ENCODE assay signal across 13 cellular contexts in genomic region chr9:38380872-38381534, GRCh38. TPM values are rescaled to one million over a fixed set of nuclear protein-coding genes. Genes with fewer than 3 reads are reported as not detected.
DNase-seq lines count a peak whose midpoint lies in the region; ATAC-seq and TF ChIP-seq lines count a peak whose summit lies in the region.
"Had no signal": no experiment of that assay in that cellular context is flagged by ENCODE, and none has a peak within 500 bp of the region (broad histone marks: within the 10 kb centered on the region; RNA-seq: fewer than 3 reads in every experiment).

No MANE protein-coding gene starts in this region.

- intact Hi-C loops in left ventricle myocardium superior (cut with micrococcal nuclease) = no loop called here

- no peak overlapping the region for H3K4me2 ChIP-seq in MM.1S (ENCODE audit: low read depth, low read length)

- no peaks in the 10 kb centered on the region for H3K9me2 ChIP-seq in MM.1S (replicated peaks; ENCODE audit: insufficient read depth, low read length)

- no peaks in the 10 kb centered on the region for H3F3A ChIP-seq in MM.1S (ENCODE audit: insufficient read depth, low read length)

- H3K4me3 ChIP-seq in HUES48 (ENCODE audit: low read depth, low read length) = no peak overlapping the region
- no peak overlapping the region for H3K4me3 ChIP-seq in MM.1S (ENCODE audit: low read length)
- H3K4me3 ChIP-seq: heart right ventricle had no signal

- H4K20me1 ChIP-seq in MM.1S (ENCODE audit: insufficient read depth, low read length) = no peaks in the 10 kb centered on the region

- no peak overlapping the region for H2AFZ ChIP-seq in MM.1S (ENCODE audit: low read length)

- H3K36me3 ChIP-seq in HUES48 (ENCODE audit: control insufficient read depth, insufficient read depth, low read length) (no peaks in the 10 kb centered on the region), MM.1S (replicated peaks; ENCODE audit: insufficient read depth, low read length) (no peaks in the 10 kb centered on the region)
- H3K36me3 ChIP-seq: heart right ventricle had no signal

- TF ChIP-seq CTCF in MM.1S (IDR thresholded peaks at IDR 0.05; ENCODE audit: low read length) = no peak

- no peaks in the 10 kb centered on the region for H3K79me2 ChIP-seq in MM.1S (ENCODE audit: low read length)

- DNase-seq in NCI-H774 (lab: John Stamatoyannopoulos, UW) (peak; percentile 60), left ventricle myocardium superior (no peak), pons (ENCODE audit: low spot score) (peak; percentile 30), MM.1S (no peak), hepatic stellate cell (ENCODE audit: low spot score) (no peak)
- DNase-seq: activated CD8-positive, alpha-beta T cell treated with anti-CD3 and anti-CD28 coated beads for 36 hours; heart right ventricle; RPMI8226; stimulated activated CD8-positive, alpha-beta memory T cell treated with anti-CD3 and anti-CD28 coated beads, Interleukin-4, amount 100 ng/mL, for 48 hours had no signal

- H3K9ac ChIP-seq in HUES48 (ENCODE audit: low read depth, low read length) (no peak overlapping the region), MM.1S (ENCODE audit: low read length) (no peak overlapping the region)

- H3K27ac ChIP-seq in HUES48 (ENCODE audit: low read depth, low read length) (peak overlapping the region; percentile 78), MM.1S (ENCODE audit: low read length) (no peak overlapping the region)
- H3K27ac ChIP-seq: heart right ventricle had no signal

- peaks cover 15% of the 10 kb centered on the region for H3K4me1 ChIP-seq in HUES48 (ENCODE audit: control insufficient read depth, insufficient read depth, low read length)
- no peaks in the 10 kb centered on the region for H3K4me1 ChIP-seq in MM.1S (ENCODE audit: low read length)

- peaks cover 12% of the 10 kb centered on the region for H3K27me3 ChIP-seq in HUES48 (ENCODE audit: control insufficient read depth, insufficient read depth, low read length)
- no peaks in the 10 kb centered on the region for H3K27me3 ChIP-seq in MM.1S (replicated peaks; ENCODE audit: insufficient read depth, low read length)
- H3K27me3 ChIP-seq: heart right ventricle had no signal

- ATAC-seq in left ventricle myocardium superior (peak; percentile 57), GM19463 (IDR thresholded peaks at IDR 0.05; ENCODE audit: unreplicated experiment) (no peak), HG03469 (IDR thresholded peaks at IDR 0.05; ENCODE audit: unreplicated experiment) (no peak)
- ATAC-seq: activated CD8-positive, alpha-beta T cell treated with anti-CD3 and anti-CD28 coated beads for 36 hours had no signal

- no peaks in the 10 kb centered on the region for H3K9me3 ChIP-seq in HUES48 (ENCODE audit: control insufficient read depth, insufficient read depth, low read length)
- H3K9me3 ChIP-seq in MM.1S (replicated peaks; ENCODE audit: insufficient read depth, low read length) = no peaks in the 10 kb centered on the region

RNA-seq across cellular contexts. Expression of gene ALDH1B1, which starts 11.5 kb away (rescaled TPM):
- total RNA-seq in left ventricle myocardium superior = 15.7 TPM

RNA-seq across cellular contexts. Expression of gene IGFBPL1, which starts 43.3 kb away (rescaled TPM):
- not detected for total RNA-seq in left ventricle myocardium superior
- total RNA-seq: activated CD8-positive, alpha-beta T cell treated with anti-CD3 and anti-CD28 coated beads for 36 hours; bronchial epithelial cell; heart right ventricle had no signal

Comparison
In these comparisons a context has a peak if more than half of its experiments do, and no peak if none do; other contexts are left out.
1. DNase-seq: peak in NCI-H774 (single experiment) and pons (single experiment); none in left ventricle myocardium superior (single experiment), MM.1S (single experiment) and hepatic stellate cell (single experiment).